In genomic region chr9:19577411-19577810, GRCh38 we compare ENCODE assay signal across 1 cellular context.
TF ChIP-seq lines count a peak whose summit lies in the region.

No MANE protein-coding gene starts in this region.

TF ChIP-seq in K562, 482 proteins besides CTCF, POLR2A, EP300 and RAD21 (continued from another document):
- no peak for TF ChIP-seq ATF6 (CRISPR knock-in tag; IDR thresholded peaks at IDR 0.05)
- TF ChIP-seq CCNT2 (IDR thresholded peaks at IDR 0.05; ENCODE audit: borderline replicate concordance, extremely low read depth, insufficient read length, low read depth, low read length), result no peak
- no peak for TF ChIP-seq CEBPB (tag; IDR thresholded peaks at IDR 0.05)
- peak; percentile 52 for TF ChIP-seq C11orf30 (IDR thresholded peaks at IDR 0.05; ENCODE audit: low read depth)
- TF ChIP-seq TAL1 (IDR thresholded peaks at IDR 0.05), result no peak
